ENCODE assay signal across 1 cellular context in genomic region chr11:66907751-66908173, GRCh38.
TF ChIP-seq lines count a peak whose summit lies in the region.

No MANE protein-coding gene starts in this region.

TF ChIP-seq in HepG2, 621 proteins besides CTCF, POLR2A, EP300 and RAD21 (continued from another document and continues in another):
- no peak for TF ChIP-seq ZNF318 (CRISPR knock-in tag; IDR thresholded peaks at IDR 0.05)
- no peak for TF ChIP-seq RBM39 (IDR thresholded peaks at IDR 0.05; ENCODE audit: low read depth, low read length, poor library complexity, severe bottlenecking)
- TF ChIP-seq NFKBIZ (CRISPR knock-in tag; IDR thresholded peaks at IDR 0.05): no peak
- TF ChIP-seq PBX2 (CRISPR knock-in tag; IDR thresholded peaks at IDR 0.05): no peak
- TF ChIP-seq ZNF282 (IDR thresholded peaks at IDR 0.05; ENCODE audit: partially characterized antibody): no peak
- no peak for TF ChIP-seq RORA (CRISPR knock-in tag; IDR thresholded peaks at IDR 0.05)
- TF ChIP-seq TRIM22 (IDR thresholded peaks at IDR 0.05): no peak
- no peak for TF ChIP-seq NR0B2 (CRISPR knock-in tag; IDR thresholded peaks at IDR 0.05)
- no peak for TF ChIP-seq SALL2 (CRISPR knock-in tag; IDR thresholded peaks at IDR 0.05)
- no peak for TF ChIP-seq ZNF839 (CRISPR knock-in tag; IDR thresholded peaks at IDR 0.05; ENCODE audit: borderline replicate concordance)
- TF ChIP-seq JUNB (CRISPR knock-in tag; IDR thresholded peaks at IDR 0.05; ENCODE audit: borderline replicate concordance): no peak
- peak; percentile 95 for TF ChIP-seq RXRB (CRISPR knock-in tag; IDR thresholded peaks at IDR 0.05; ENCODE audit: borderline replicate concordance)
- no peak for TF ChIP-seq JARID2 (CRISPR knock-in tag; IDR thresholded peaks at IDR 0.05; ENCODE audit: insufficient replicate concordance)
- no peak for TF ChIP-seq PHF20 (CRISPR knock-in tag; IDR thresholded peaks at IDR 0.05)
- TF ChIP-seq ZBTB43 (CRISPR knock-in tag; conservative IDR thresholded peaks at IDR 0.05): 0 out of 2 replicates have a peak, but pooled peaks have one; percentile 57
- no peak for TF ChIP-seq ZNF549 (CRISPR knock-in tag; IDR thresholded peaks at IDR 0.05)
- TF ChIP-seq ZFYVE20 (CRISPR knock-in tag; IDR thresholded peaks at IDR 0.05; ENCODE audit: borderline replicate concordance, low read depth): no peak
- TF ChIP-seq HDAC1 (CRISPR knock-in tag; IDR thresholded peaks at IDR 0.05): peak; percentile 75
- no peak for TF ChIP-seq FOXK1 (CRISPR knock-in tag; IDR thresholded peaks at IDR 0.05; ENCODE audit: borderline replicate concordance, low read depth)
- TF ChIP-seq NR2F2 (IDR thresholded peaks at IDR 0.05; ENCODE audit: borderline replicate concordance, low read depth): peak; percentile 67
- peak in 1 of 2 experiments; percentile 55; a peak in 1 of 4 replicates for TF ChIP-seq KLF16 (CRISPR knock-in tag; IDR thresholded peaks at IDR 0.05)
- no peak for TF ChIP-seq KLF13 (CRISPR knock-in tag; IDR thresholded peaks at IDR 0.05)
- TF ChIP-seq SOX6 (IDR thresholded peaks at IDR 0.05): no peak
- peak; percentile 69; the same call in 1 of the 2 replicates for TF ChIP-seq SOX6 (CRISPR knock-in tag; IDR thresholded peaks at IDR 0.05)
- TF ChIP-seq ATF7 (IDR thresholded peaks at IDR 0.05): no peak
- no peak; the same call in 1 of the 2 replicates for TF ChIP-seq ATF7 (CRISPR knock-in tag; IDR thresholded peaks at IDR 0.05)
- TF ChIP-seq PTBP1 (IDR thresholded peaks at IDR 0.05; ENCODE audit: low read depth, low read length, poor library complexity, severe bottlenecking): no peak
- no peak for TF ChIP-seq ZNF816 (CRISPR knock-in tag; IDR thresholded peaks at IDR 0.05; ENCODE audit: borderline replicate concordance)
- no peak for TF ChIP-seq TCF12 (IDR thresholded peaks at IDR 0.05)
- TF ChIP-seq TCF12 (CRISPR knock-in tag; IDR thresholded peaks at IDR 0.05): no peak
- TF ChIP-seq ARID4A (CRISPR knock-in tag; IDR thresholded peaks at IDR 0.05; ENCODE audit: borderline replicate concordance): no peak; the same call in 1 of the 2 replicates
- no peak for TF ChIP-seq DMAP1 (CRISPR knock-in tag; IDR thresholded peaks at IDR 0.05)
- TF ChIP-seq ZBTB25 (CRISPR knock-in tag; IDR thresholded peaks at IDR 0.05): no peak; the same call in 1 of the 2 replicates
- TF ChIP-seq ZNF605 (CRISPR knock-in tag; IDR thresholded peaks at IDR 0.05): no peak
- TF ChIP-seq ATRX (CRISPR knock-in tag; IDR thresholded peaks at IDR 0.05; ENCODE audit: borderline replicate concordance): no peak
- TF ChIP-seq MIER2 (CRISPR knock-in tag; IDR thresholded peaks at IDR 0.05): no peak
- no peak for TF ChIP-seq SATB2 (CRISPR knock-in tag; IDR thresholded peaks at IDR 0.05)
- no peak for TF ChIP-seq ZNF609 (CRISPR knock-in tag; IDR thresholded peaks at IDR 0.05; ENCODE audit: borderline replicate concordance)
- TF ChIP-seq RXRA (CRISPR knock-in tag; IDR thresholded peaks at IDR 0.05): peak; percentile 83; the same call in 1 of the 2 replicates
